Comparison of ENCODE assay signal across 17 cellular contexts in the genomic region with DNA sequence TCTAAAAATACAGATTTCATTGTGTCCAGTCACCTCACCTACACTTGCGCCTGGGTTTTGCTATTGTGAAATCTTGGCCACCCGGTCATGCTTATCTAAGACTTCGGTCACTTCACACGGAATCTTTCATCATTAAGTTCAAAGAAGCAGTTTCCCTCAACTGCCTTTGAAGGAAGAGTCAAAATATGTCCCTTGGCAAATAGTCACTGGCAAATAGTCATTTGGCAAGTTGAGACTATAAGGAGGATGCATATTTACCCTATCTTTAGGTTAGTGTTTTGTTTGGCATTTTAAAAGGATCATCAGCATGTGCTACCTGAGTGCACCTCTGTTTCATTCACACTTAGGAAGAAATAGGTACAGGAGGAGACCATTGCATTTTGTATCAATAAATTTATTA.
DNase-seq lines count a peak whose midpoint lies in the region; ATAC-seq, FAIRE-seq and TF ChIP-seq lines count a peak whose summit lies in the region.
"Had no signal": no experiment of that assay in that cellular context is flagged by ENCODE, and none has a peak within 500 bp of the region (broad histone marks: within the 10 kb centered on the region; RNA-seq: fewer than 3 reads in every experiment).

No MANE protein-coding gene starts in this region.

- dilution Hi-C loops in IMR-90 (cut with HindIII; ENCODE audit: low sequenced_read_pairs, unreplicated experiment): no loop called here

- H3K27ac ChIP-seq in ACC112 (ENCODE audit: low read depth, low read length) (peak overlapping the region; percentile 23), IMR-90 (ENCODE audit: insufficient read depth, low read length) (no peak overlapping the region), astrocyte (ENCODE audit: low read depth, low read length) (no peak overlapping the region)

- H3K9me3 ChIP-seq in IMR-90 (ENCODE audit: control insufficient read depth, insufficient read depth, low read length) (no peaks in the 10 kb centered on the region), astrocyte (ENCODE audit: insufficient read depth, low read depth, low read length) (no peaks in the 10 kb centered on the region)

- H3K4me1 ChIP-seq in ACC112 (ENCODE audit: control insufficient read depth, insufficient read depth, low read length, unreplicated experiment) (peaks cover 5% of the 10 kb centered on the region), IMR-90 (ENCODE audit: control insufficient read depth, insufficient read depth, low read length) (peaks cover 6% of the 10 kb centered on the region), astrocyte (ENCODE audit: insufficient read depth, low read length) (no peaks in the 10 kb centered on the region)

- H3K9me1 ChIP-seq in IMR-90 (ENCODE audit: insufficient read depth, low read length): peaks cover 6% of the 10 kb centered on the region; the same call in 1 of the 2 replicates

- peaks cover 9% of the 10 kb centered on the region for H3K36me3 Mint-ChIP-seq in astrocyte (ENCODE audit: low read depth, unreplicated experiment)
- H3K36me3 Mint-ChIP-seq: CD4-positive, CD25-positive, alpha-beta regulatory T cell had no signal

- no peak for TF ChIP-seq CTCF in IMR-90 (conservative IDR thresholded peaks at IDR 0.05; ENCODE audit: low read depth, low read length)
- no peak for TF ChIP-seq CTCF in astrocyte (IDR thresholded peaks at IDR 0.05; ENCODE audit: insufficient read depth, low read depth, low read length)

- intact Hi-C loops in IMR-90 (cut with micrococcal nuclease): no loop called here
- intact Hi-C loops in left cardiac atrium (cut with DNase I): loop anchor here (5.0 to 10.0 kb wide), 2 partner anchors 145 to 163 kb away; partner anchors contain the start of gene CRIM1 (in 1 of the 2)

- POLR2A ChIA-PET in IMR-90 (lab: Charles Lee; ENCODE audit: unreplicated experiment): no interaction called here

- H3K27me3 Mint-ChIP-seq in astrocyte (ENCODE audit: low read depth, unreplicated experiment): no peaks in the 10 kb centered on the region
- H3K27me3 Mint-ChIP-seq: CD4-positive, CD25-positive, alpha-beta regulatory T cell had no signal

- H3K9me3 Mint-ChIP-seq in astrocyte (ENCODE audit: unreplicated experiment): no peaks in the 10 kb centered on the region
- H3K9me3 Mint-ChIP-seq: CD4-positive, CD25-positive, alpha-beta regulatory T cell had no signal

- H2BK20ac ChIP-seq in IMR-90 (ENCODE audit: low read depth, low read length): no peak overlapping the region

- peaks cover 29 to 73% of the 10 kb centered on the region in 2 experiments for H3K79me1 ChIP-seq in IMR-90 (ENCODE audit: low read depth in 1 of 2, low read length in 2 of 2)

- no peak overlapping the region for H2AK5ac ChIP-seq in IMR-90 (ENCODE audit: low read depth, low read length)

- CTCF ChIA-PET in IMR-90 (lab: Yijun Ruan, JAX): no interaction called here

- no peak for DNase-seq in IMR-90
- peak; percentile 66 for DNase-seq in astrocyte (ENCODE audit: low read depth)
- DNase-seq in left lobe of liver (ENCODE audit: low spot score): no peak
- no peak for DNase-seq in NCI-H2107 (lab: John Stamatoyannopoulos, UW)
- DNase-seq in left cardiac atrium: no peak
- DNase-seq: ACHN; CD4-positive, CD25-positive, alpha-beta regulatory T cell; GF-D8; Kasumi-1; NCI-H1694; NCI-H446; SHP77 treated with DMSO at 0.1 percent for 48 hours had no signal

- no peak for TF ChIP-seq RAD21 in IMR-90 (IDR thresholded peaks at IDR 0.05; ENCODE audit: low read length)

- H3K4me3 Mint-ChIP-seq in astrocyte (ENCODE audit: unreplicated experiment): no peak overlapping the region
- H3K4me3 Mint-ChIP-seq: CD4-positive, CD25-positive, alpha-beta regulatory T cell had no signal

- peaks cover 3% of the 10 kb centered on the region for H3K4me1 Mint-ChIP-seq in astrocyte (ENCODE audit: low read depth, unreplicated experiment)
- H3K4me1 Mint-ChIP-seq: CD4-positive, CD25-positive, alpha-beta regulatory T cell had no signal

- H2BK120ac ChIP-seq in IMR-90 (ENCODE audit: low read depth, low read length): no peak overlapping the region

- peak overlapping the region; percentile 48; the same call in 1 of the 2 replicates for H3K23ac ChIP-seq in IMR-90 (ENCODE audit: low read depth, low read length)

- no peak for TF ChIP-seq POLR2A in IMR-90 (IDR thresholded peaks at IDR 0.05; ENCODE audit: low read depth, low read length)

- H3K56ac ChIP-seq in IMR-90 (ENCODE audit: extremely low read depth, insufficient read depth, low read length): no peak overlapping the region

- peaks cover 62% of the 10 kb centered on the region for H3K36me3 ChIP-seq in ACC112 (ENCODE audit: insufficient read depth, low read length)
- peaks cover 40% of the 10 kb centered on the region for H3K36me3 ChIP-seq in IMR-90 (ENCODE audit: control insufficient read depth, insufficient read depth, low read length)
- peaks cover 56% of the 10 kb centered on the region for H3K36me3 ChIP-seq in astrocyte (ENCODE audit: insufficient read depth, low read length)

- in situ Hi-C loops in IMR-90 (cut with MboI; ENCODE audit: low sequenced_read_pairs): no loop called here

- WGBS in IMR-90 (ENCODE audit: extremely low coverage in 2 of 2, insufficient read length in 1 of 2), 2 experiments: no CpG with 5 or more reads among the region's 4 CpGs

- no peak overlapping the region for H4K91ac ChIP-seq in IMR-90 (ENCODE audit: insufficient read depth, low read depth, low read length)

- H3K14ac ChIP-seq in IMR-90 (replicated peaks; ENCODE audit: low read depth, low read length): no peak overlapping the region

- no peak overlapping the region for H3K27ac Mint-ChIP-seq in astrocyte (ENCODE audit: unreplicated experiment)
- H3K27ac Mint-ChIP-seq: CD4-positive, CD25-positive, alpha-beta regulatory T cell had no signal

- no peak overlapping the region for H2AK9ac ChIP-seq in IMR-90 (replicated peaks; ENCODE audit: low read depth, low read length, poor library complexity)

- no peak overlapping the region for H4K8ac ChIP-seq in IMR-90 (ENCODE audit: low read depth in 2 of 2, low read length in 2 of 2)

- H3K9ac ChIP-seq in IMR-90 (ENCODE audit: low read depth, low read length): no peak overlapping the region
- H3K9ac ChIP-seq in astrocyte (ENCODE audit: low read length): no peak overlapping the region

- no peak overlapping the region for H2BK15ac ChIP-seq in IMR-90 (ENCODE audit: low read depth, low read length)

- no peak overlapping the region for H4K5ac ChIP-seq in IMR-90 (ENCODE audit: low read depth, low read length)

- no peak overlapping the region for H3K4me2 ChIP-seq in IMR-90 (ENCODE audit: low read depth, low read length)
- no peak overlapping the region for H3K4me2 ChIP-seq in astrocyte (ENCODE audit: low read length)

- no TSS peak for BruUV-seq in IMR-90 (replicated peaks; lab: Mats Ljungman, UMichigan)

- no peak for FAIRE-seq in astrocyte (lab: Jason Lieb, UNC)
- FAIRE-seq: D721Med, H1 had no signal

- H2BK5ac ChIP-seq in IMR-90 (ENCODE audit: low read depth, low read length, poor library complexity, severe bottlenecking): peak overlapping the region; percentile 45

- H3K4me3 ChIP-seq in ACC112 (ENCODE audit: low read depth, low read length): no peak overlapping the region
- no peak overlapping the region for H3K4me3 ChIP-seq in IMR-90 (ENCODE audit: insufficient read depth, low read depth, low read length)
- H3K4me3 ChIP-seq in astrocyte (ENCODE audit: insufficient read depth, low read depth, low read length): no peak overlapping the region

- 0 out of 2 replicates have a peak overlapping the region, but pooled peaks have one; percentile 8 for H3K4ac ChIP-seq in IMR-90 (ENCODE audit: low read depth, low read length)

- no peaks in the 10 kb centered on the region for H3K27me3 ChIP-seq in ACC112 (ENCODE audit: insufficient read depth, low read length)
- no peaks in the 10 kb centered on the region for H3K27me3 ChIP-seq in IMR-90 (ENCODE audit: control insufficient read depth, insufficient read depth, low read length)
- H3K27me3 ChIP-seq in astrocyte (ENCODE audit: insufficient read depth, low read length): no peaks in the 10 kb centered on the region

- no peaks in the 10 kb centered on the region for H4K20me1 ChIP-seq in IMR-90 (ENCODE audit: insufficient read depth, low read length)
- peaks cover 1% of the 10 kb centered on the region for H4K20me1 ChIP-seq in astrocyte (ENCODE audit: insufficient read depth, low read length)

- H3K18ac ChIP-seq in IMR-90 (ENCODE audit: low read depth, low read length): no peak overlapping the region

- H3K79me2 ChIP-seq in ACC112 (ENCODE audit: control insufficient read depth, insufficient read depth, low read length, unreplicated experiment) (peaks cover 3% of the 10 kb centered on the region), astrocyte (ENCODE audit: insufficient read depth, low read length) (peaks cover 21% of the 10 kb centered on the region)

- ATAC-seq in IMR-90 (ENCODE audit: low read depth) (no peak), left lobe of liver (peak; percentile 26), GM19023 (IDR thresholded peaks at IDR 0.05; ENCODE audit: unreplicated experiment) (no peak), HG02870 (IDR thresholded peaks at IDR 0.05; ENCODE audit: unreplicated experiment) (no peak), left cardiac atrium (no peak)

- H2AFZ ChIP-seq in ACC112 (ENCODE audit: low read length, unreplicated experiment) (no peak overlapping the region), IMR-90 (replicated peaks; ENCODE audit: low read length, poor library complexity) (no peak overlapping the region), astrocyte (ENCODE audit: low read depth, low read length) (no peak overlapping the region)

TF ChIP-seq in IMR-90, 13 proteins besides CTCF, POLR2A, EP300 and RAD21:
- TF ChIP-seq CEBPB (IDR thresholded peaks at IDR 0.05; ENCODE audit: low read depth, low read length): peak; percentile 85
- TF ChIP-seq, protein P1, sequence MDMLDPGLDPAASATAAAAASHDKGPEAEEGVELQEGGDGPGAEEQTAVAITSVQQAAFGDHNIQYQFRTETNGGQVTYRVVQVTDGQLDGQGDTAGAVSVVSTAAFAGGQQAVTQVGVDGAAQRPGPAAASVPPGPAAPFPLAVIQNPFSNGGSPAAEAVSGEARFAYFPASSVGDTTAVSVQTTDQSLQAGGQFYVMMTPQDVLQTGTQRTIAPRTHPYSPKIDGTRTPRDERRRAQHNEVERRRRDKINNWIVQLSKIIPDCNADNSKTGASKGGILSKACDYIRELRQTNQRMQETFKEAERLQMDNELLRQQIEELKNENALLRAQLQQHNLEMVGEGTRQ (IDR thresholded peaks at IDR 0.05; ENCODE audit: low read depth, low read length): no peak
